8 cellular contexts compared by ENCODE assay signal in the genomic region with DNA sequence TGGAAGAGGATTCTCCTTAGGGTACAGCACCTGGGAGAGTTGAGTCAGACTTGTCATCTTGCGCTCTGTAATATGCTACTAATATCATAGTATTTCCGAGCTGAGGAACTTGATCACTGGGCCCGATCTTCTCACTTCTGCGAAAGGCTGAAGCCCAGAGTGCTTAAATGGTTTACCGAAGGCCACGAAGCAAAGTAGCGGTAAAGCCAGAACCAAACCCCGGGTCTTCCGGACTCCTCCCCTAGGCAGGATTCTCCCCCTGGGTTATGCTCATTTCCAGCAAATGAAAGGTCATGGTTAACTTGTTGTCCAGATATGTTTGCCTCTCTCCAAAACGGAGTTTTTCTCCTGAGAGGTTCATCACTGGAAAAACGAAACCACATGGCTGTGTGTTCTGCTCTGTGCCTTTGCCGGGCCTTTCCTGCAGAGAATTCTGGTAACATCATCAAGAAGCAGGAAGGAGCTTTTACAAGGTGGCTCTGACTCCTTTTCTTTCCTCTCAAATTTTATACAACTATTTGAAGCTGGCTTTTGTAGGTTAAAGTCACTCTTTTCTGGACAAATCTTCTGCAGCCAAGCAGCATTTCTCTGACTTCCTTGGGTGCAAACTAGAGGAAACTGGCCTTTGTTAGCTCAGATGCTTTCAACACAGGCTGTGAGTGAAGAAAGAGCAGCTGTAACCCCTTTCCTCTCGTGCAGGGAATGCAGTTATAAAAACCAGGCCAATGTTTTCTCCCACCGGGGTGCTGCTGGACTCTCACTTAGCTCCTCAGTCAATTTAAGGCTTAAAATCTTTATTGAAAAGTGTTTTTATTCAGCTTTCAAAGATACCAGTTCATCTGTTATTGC. TPM values are rescaled to one million over a fixed set of nuclear protein-coding genes. Genes with fewer than 3 reads are reported as not detected.
DNase-seq lines count a peak whose midpoint lies in the region; ATAC-seq and TF ChIP-seq lines count a peak whose summit lies in the region.

No MANE protein-coding gene starts in this region.

- ATAC-seq in HG02938 (IDR thresholded peaks at IDR 0.05; ENCODE audit: unreplicated experiment), result no peak
- no peak for ATAC-seq in HG02678 (IDR thresholded peaks at IDR 0.05; ENCODE audit: unreplicated experiment)
- no peak for ATAC-seq in HG03025 (IDR thresholded peaks at IDR 0.05; ENCODE audit: low FRiP score, unreplicated experiment)

- peaks cover 57% of the 10 kb centered on the region for H3K4me1 Mint-ChIP-seq in activated naive CD4-positive, alpha-beta T cell treated with anti-CD3 and anti-CD28 coated beads, Interleukin-2, amount 10 ng/mL, durations not matched to agents 7 days and 5 days

- H3K27me3 ChIP-seq in H7 (ENCODE audit: control insufficient read depth, insufficient read depth, low read length), result no peaks in the 10 kb centered on the region

- H3K9me3 Mint-ChIP-seq in activated naive CD4-positive, alpha-beta T cell treated with anti-CD3 and anti-CD28 coated beads, Interleukin-2, amount 10 ng/mL, durations not matched to agents 7 days and 5 days, result no peaks in the 10 kb centered on the region

- no peak for DNase-seq in activated naive CD4-positive, alpha-beta T cell treated with anti-CD3 and anti-CD28 coated beads, Interleukin-2, amount 10 ng/mL, durations not matched to agents 7 days and 5 days
- no peak for DNase-seq in activated naive CD4-positive, alpha-beta T cell treated with anti-CD3 and anti-CD28 coated beads, Interleukin-2, amount 50 U/mL, for 16 hours
- DNase-seq in cardiac fibroblast (ENCODE audit: low read depth in 2 of 2) (peak; percentile 71 to 73), midbrain (lab: John Stamatoyannopoulos, UW) (peak; percentile 44), H7 (no peak)

- peak overlapping the region; percentile 90 for H3K27ac Mint-ChIP-seq in activated naive CD4-positive, alpha-beta T cell treated with anti-CD3 and anti-CD28 coated beads, Interleukin-2, amount 10 ng/mL, durations not matched to agents 7 days and 5 days

- H3K36me3 Mint-ChIP-seq in activated naive CD4-positive, alpha-beta T cell treated with anti-CD3 and anti-CD28 coated beads, Interleukin-2, amount 10 ng/mL, durations not matched to agents 7 days and 5 days, result peaks cover 7% of the 10 kb centered on the region

- H3K36me3 ChIP-seq in H7 (replicated peaks; ENCODE audit: control insufficient read depth, insufficient read depth, low read length), result no peaks in the 10 kb centered on the region

- TF ChIP-seq CTCF in cardiac fibroblast (IDR thresholded peaks at IDR 0.05; ENCODE audit: low read depth, low read length), result no peak

- CTCF ChIA-PET in activated naive CD4-positive, alpha-beta T cell treated with anti-CD3 and anti-CD28 coated beads, Interleukin-2, amount 10 ng/mL, durations not matched to agents 7 days and 5 days (lab: Charles Lee), result interaction anchor here (0.6 to 1.7 kb wide), 10 partner anchors 16 to 173 kb away, joined by 3 to 6 read pairs (median 4); no protein-coding TSS in a partner anchor

- H3K4me3 ChIP-seq in cardiac fibroblast (replicated peaks in 1 of 2; ENCODE audit: low read depth in 2 of 2, low read length in 2 of 2) (peak overlapping the region in 1 of 2 donors; percentile 18), H7 (ENCODE audit: insufficient read depth, low read depth, low read length) (no peak overlapping the region)

- H3K27me3 Mint-ChIP-seq in activated naive CD4-positive, alpha-beta T cell treated with anti-CD3 and anti-CD28 coated beads, Interleukin-2, amount 10 ng/mL, durations not matched to agents 7 days and 5 days, result no peaks in the 10 kb centered on the region

- peak overlapping the region; percentile 56 for H3K4me3 Mint-ChIP-seq in activated naive CD4-positive, alpha-beta T cell treated with anti-CD3 and anti-CD28 coated beads, Interleukin-2, amount 10 ng/mL, durations not matched to agents 7 days and 5 days

RNA-seq across cellular contexts. Expression of a gene that starts 35.5 kb away (rescaled TPM):
- 8.1 and 15.9 TPM in 2 replicates for total RNA-seq in H7 (2014; rRNA removed; shearing (Covaris generic))

Comparison
In these comparisons a context has a peak if more than half of its experiments do, and no peak if none do; other contexts are left out.
1. DNase-seq: peak in cardiac fibroblast (2 of 2) and midbrain (single experiment); none in activated naive CD4-positive, alpha-beta T cell treated with anti-CD3 and anti-CD28 coated beads, Interleukin-2, amount 10 ng/mL, durations not matched to agents 7 days and 5 days (single experiment), activated naive CD4-positive, alpha-beta T cell treated with anti-CD3 and anti-CD28 coated beads, Interleukin-2, amount 50 U/mL, for 16 hours (single experiment) and H7 (single experiment).